In the genomic region with DNA sequence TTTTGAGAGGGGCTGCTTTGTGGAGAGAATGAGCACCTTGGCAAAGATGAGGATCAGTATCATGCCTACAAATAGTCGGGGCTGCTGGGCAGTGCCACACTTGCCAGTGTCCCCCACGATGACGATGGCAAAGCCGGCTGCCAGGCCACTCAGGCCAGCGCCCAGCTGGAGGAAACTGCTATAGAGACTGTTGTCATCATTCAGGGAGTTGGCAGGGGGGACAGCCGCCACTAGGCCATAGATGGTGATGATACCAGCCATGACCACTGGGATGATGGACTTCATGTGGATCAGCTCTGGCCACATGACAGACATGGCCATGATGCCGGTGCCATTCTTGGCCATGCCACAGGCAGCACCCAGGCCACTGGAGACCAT, we compare ENCODE assay signal across 1 cellular context.
TF ChIP-seq lines count a peak whose summit lies in the region.

No MANE protein-coding gene starts in this region.

TF ChIP-seq in A549, 52 proteins besides CTCF, POLR2A, EP300 and RAD21 (continued from another document):
- TF ChIP-seq, protein P1, sequence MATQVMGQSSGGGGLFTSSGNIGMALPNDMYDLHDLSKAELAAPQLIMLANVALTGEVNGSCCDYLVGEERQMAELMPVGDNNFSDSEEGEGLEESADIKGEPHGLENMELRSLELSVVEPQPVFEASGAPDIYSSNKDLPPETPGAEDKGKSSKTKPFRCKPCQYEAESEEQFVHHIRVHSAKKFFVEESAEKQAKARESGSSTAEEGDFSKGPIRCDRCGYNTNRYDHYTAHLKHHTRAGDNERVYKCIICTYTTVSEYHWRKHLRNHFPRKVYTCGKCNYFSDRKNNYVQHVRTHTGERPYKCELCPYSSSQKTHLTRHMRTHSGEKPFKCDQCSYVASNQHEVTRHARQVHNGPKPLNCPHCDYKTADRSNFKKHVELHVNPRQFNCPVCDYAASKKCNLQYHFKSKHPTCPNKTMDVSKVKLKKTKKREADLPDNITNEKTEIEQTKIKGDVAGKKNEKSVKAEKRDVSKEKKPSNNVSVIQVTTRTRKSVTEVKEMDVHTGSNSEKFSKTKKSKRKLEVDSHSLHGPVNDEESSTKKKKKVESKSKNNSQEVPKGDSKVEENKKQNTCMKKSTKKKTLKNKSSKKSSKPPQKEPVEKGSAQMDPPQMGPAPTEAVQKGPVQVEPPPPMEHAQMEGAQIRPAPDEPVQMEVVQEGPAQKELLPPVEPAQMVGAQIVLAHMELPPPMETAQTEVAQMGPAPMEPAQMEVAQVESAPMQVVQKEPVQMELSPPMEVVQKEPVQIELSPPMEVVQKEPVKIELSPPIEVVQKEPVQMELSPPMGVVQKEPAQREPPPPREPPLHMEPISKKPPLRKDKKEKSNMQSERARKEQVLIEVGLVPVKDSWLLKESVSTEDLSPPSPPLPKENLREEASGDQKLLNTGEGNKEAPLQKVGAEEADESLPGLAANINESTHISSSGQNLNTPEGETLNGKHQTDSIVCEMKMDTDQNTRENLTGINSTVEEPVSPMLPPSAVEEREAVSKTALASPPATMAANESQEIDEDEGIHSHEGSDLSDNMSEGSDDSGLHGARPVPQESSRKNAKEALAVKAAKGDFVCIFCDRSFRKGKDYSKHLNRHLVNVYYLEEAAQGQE (IDR thresholded peaks at IDR 0.05), result no peak
- TF ChIP-seq TFCP2L1 (CRISPR knock-in tag; IDR thresholded peaks at IDR 0.05) (no peak), RNF2 (IDR thresholded peaks at IDR 0.05; ENCODE audit: borderline replicate concordance, low read depth) (no peak), HOXA7 (CRISPR knock-in tag; IDR thresholded peaks at IDR 0.05) (no peak), CHD4 (IDR thresholded peaks at IDR 0.05; ENCODE audit: borderline replicate concordance) (no peak), SREBF2 (IDR thresholded peaks at IDR 0.05) (no peak), CBX2 (IDR thresholded peaks at IDR 0.05; ENCODE audit: borderline replicate concordance, low read depth) (no peak), EHF (CRISPR knock-in tag; IDR thresholded peaks at IDR 0.05) (no peak), HOXB5 (CRISPR knock-in tag; IDR thresholded peaks at IDR 0.05) (no peak), RCOR1 (IDR thresholded peaks at IDR 0.05; ENCODE audit: low read depth, low read length) (no peak), TP53 (CRISPR knock-in tag; IDR thresholded peaks at IDR 0.05) (no peak), NFE2L2 (conservative IDR thresholded peaks at IDR 0.05; ENCODE audit: low read length) (no peak), MYC (IDR thresholded peaks at IDR 0.05; ENCODE audit: borderline replicate concordance, low read length) (no peak)
